ENCODE assay signal across 8 cellular contexts in genomic region chr5:96614110-96614691, GRCh38. TPM values are rescaled to one million over a fixed set of nuclear protein-coding genes. Genes with fewer than 3 reads are reported as not detected.
DNase-seq lines count a peak whose midpoint lies in the region; ATAC-seq and TF ChIP-seq lines count a peak whose summit lies in the region.

No MANE protein-coding gene starts in this region.

- WGBS in iPS DF 6.9 (ENCODE audit: insufficient coverage, insufficient read length): no CpG with 5 or more reads among the region's 6 CpGs

- peak overlapping the region; percentile 77 for H3K4me2 ChIP-seq in skeletal muscle satellite cell (ENCODE audit: low read length)

- H3K9me3 ChIP-seq in iPS DF 6.9 (ENCODE audit: control insufficient read depth, insufficient read depth, low read length) (peaks cover 4% of the 10 kb centered on the region), skeletal muscle satellite cell (replicated peaks; ENCODE audit: low read length) (no peaks in the 10 kb centered on the region)

- H3K27ac ChIP-seq in 22Rv1: no peak overlapping the region
- H3K27ac ChIP-seq in iPS DF 6.9 (ENCODE audit: low read length): no peak overlapping the region

- H3K4me1 ChIP-seq in iPS DF 6.9 (ENCODE audit: control insufficient read depth, insufficient read depth, low read length): no peaks in the 10 kb centered on the region
- H3K4me1 ChIP-seq in skeletal muscle satellite cell (ENCODE audit: control insufficient read depth, insufficient read depth, low read length): peaks cover 17% of the 10 kb centered on the region

- DNase-seq in GM12864 (ENCODE audit: low read depth) (peak; percentile 22), NCI-H1105 (lab: John Stamatoyannopoulos, UW) (peak; percentile 24), SW 1271 (lab: John Stamatoyannopoulos, UW) (peak; percentile 80 to 93), brain pericyte (ENCODE audit: low read depth, low spot score) (peak; percentile 61), iPS DF 6.9 (ENCODE audit: low read depth, low spot score) (peak; percentile 47)

- H3K27me3 ChIP-seq in iPS DF 6.9 (ENCODE audit: control insufficient read depth, insufficient read depth, low read length) (no peaks in the 10 kb centered on the region), skeletal muscle satellite cell (ENCODE audit: control insufficient read depth, insufficient read depth, low read length) (no peaks in the 10 kb centered on the region)

- H3K9ac ChIP-seq in skeletal muscle satellite cell (ENCODE audit: low read depth, low read length): peak overlapping the region; percentile 44

- peak; percentile 69 for TF ChIP-seq CTCF in 22Rv1 (IDR thresholded peaks at IDR 0.05)
- TF ChIP-seq CTCF in GM12864 (IDR thresholded peaks at IDR 0.05; ENCODE audit: low read depth, low read length, missing control alignments): peak; percentile 43

- no peak for ATAC-seq in HG02870 (IDR thresholded peaks at IDR 0.05; ENCODE audit: unreplicated experiment)

- H3K36me3 ChIP-seq in iPS DF 6.9 (ENCODE audit: control insufficient read depth, insufficient read depth, low read length): no peaks in the 10 kb centered on the region
- H3K36me3 ChIP-seq in skeletal muscle satellite cell (ENCODE audit: insufficient read depth, low read length): no peaks in the 10 kb centered on the region

- no peak overlapping the region for H3K4me3 ChIP-seq in GM12864 (ENCODE audit: low read depth, low read length)
- no peak overlapping the region for H3K4me3 ChIP-seq in iPS DF 6.9 (ENCODE audit: low read length)
- peak overlapping the region; percentile 30 for H3K4me3 ChIP-seq in skeletal muscle satellite cell (ENCODE audit: low read length)

RNA-seq across cellular contexts. Expression of gene CAST, which starts 48.0 kb away (rescaled TPM):
- total RNA-seq in skeletal muscle satellite cell (2012; rRNA removed): 169 and 215 TPM in 2 replicates

Comparison
In these comparisons a context has a peak if more than half of its experiments do, and no peak if none do; other contexts are left out.
1. DNase-seq: peak in every context shown above with its lines; median percentile 86 in SW 1271; 61 in brain pericyte; 47 in iPS DF 6.9; 24 in NCI-H1105; 22 in GM12864.